In the genomic region with DNA sequence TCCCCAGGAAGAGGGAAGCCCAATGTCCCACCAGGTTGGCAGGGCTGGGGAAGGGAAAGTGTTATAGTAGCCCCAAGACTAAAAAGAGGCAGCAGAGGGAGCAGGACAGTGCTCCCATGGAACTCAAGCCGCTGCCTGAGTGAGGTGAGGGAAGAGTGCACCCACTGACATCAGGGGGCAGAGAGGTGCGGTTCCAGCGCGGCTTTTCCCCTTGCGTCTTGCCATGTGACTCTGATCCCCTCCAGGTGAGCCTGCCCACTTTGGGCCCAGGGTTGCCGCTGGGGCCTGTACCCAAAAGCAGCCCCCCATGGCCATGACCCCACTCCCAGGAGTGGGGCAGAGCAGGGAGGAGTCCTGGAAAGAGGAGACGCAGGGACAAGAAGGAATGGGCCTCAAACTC, we compare ENCODE assay signal across 8 cellular contexts.
DNase-seq lines count a peak whose midpoint lies in the region; ATAC-seq, FAIRE-seq and TF ChIP-seq lines count a peak whose summit lies in the region.
"Not testable (repeated sequence)": the region's sequence is repeated elsewhere in the genome, so short reads cannot be mapped to it uniquely, and the experiment has no call there.

No MANE protein-coding gene starts in this region.

- TF ChIP-seq CTCF in A549 (IDR thresholded peaks at IDR 0.05); PC-9 (conservative IDR thresholded peaks at IDR 0.05); spleen (IDR thresholded peaks at IDR 0.05 in 8 of 11, conservative IDR thresholded peaks at IDR 0.05 in 3 of 11): not testable (repeated sequence)

- not testable (repeated sequence) for H3K4me1 ChIP-seq in A549; GM23248 (ENCODE audit: insufficient read depth); PC-9 (replicated peaks; ENCODE audit: insufficient read depth); ectodermal cell (ENCODE audit: control insufficient read depth, insufficient read depth, low read length); iPS-15b (ENCODE audit: control insufficient read depth, insufficient read depth, low read length)
- peaks cover 0 to 32% (median 18%) of the 10 kb centered on the region in 6 donors for H3K4me1 ChIP-seq in spleen

- not testable (repeated sequence) for TF ChIP-seq POLR2A in A549 (IDR thresholded peaks at IDR 0.05; ENCODE audit: low read length); spleen (IDR thresholded peaks at IDR 0.05)

- H3K4me3 Mint-ChIP-seq in activated T-helper 17 cell treated with anti-CD3 and anti-CD28 coated beads, Interleukin-2, amount 50 U/mL, for 72 hours = peak overlapping the region; percentile 91
- peak overlapping the region; percentile 89 for H3K4me3 Mint-ChIP-seq in natural killer cell treated with Interleukin-12 subunit alpha and Interleukin-12 subunit beta and Interleukin-15 and Interleukin-18, amount 100 ng/mL, for 72 hours

- H3K9me2 ChIP-seq in GM23248 (ENCODE audit: insufficient read depth); PC-9 (ENCODE audit: insufficient read depth): not testable (repeated sequence)

- not testable (repeated sequence) for DNase-seq in A549 (ENCODE audit: low read depth in 1 of 2, low spot score in 1 of 2); GM23248; PC-9; natural killer cell treated with Interleukin-12 subunit alpha and Interleukin-12 subunit beta and Interleukin-15 and Interleukin-18, amount 100 ng/mL, for 72 hours (ENCODE audit: low spot score)
- DNase-seq in spleen = peak; percentile 82

- H3K4me3 ChIP-seq in A549 (peak overlapping the region; percentile 65), GM23248 (peak overlapping the region; percentile 74), PC-9 (peak overlapping the region; percentile 82), ectodermal cell (ENCODE audit: insufficient read depth, low read depth, low read length) (peak overlapping the region; percentile 71), iPS-15b (ENCODE audit: low read depth, low read length) (peak overlapping the region; percentile 97), spleen (peak overlapping the region in 6 of 8 donors; percentile 44 to 90 (median 66))

- peaks cover 12% of the 10 kb centered on the region for H3K36me3 Mint-ChIP-seq in activated T-helper 17 cell treated with anti-CD3 and anti-CD28 coated beads, Interleukin-2, amount 50 U/mL, for 72 hours (ENCODE audit: low read depth)
- not testable (repeated sequence) for H3K36me3 Mint-ChIP-seq in natural killer cell treated with Interleukin-12 subunit alpha and Interleukin-12 subunit beta and Interleukin-15 and Interleukin-18, amount 100 ng/mL, for 72 hours

- H3K27me3 Mint-ChIP-seq in activated T-helper 17 cell treated with anti-CD3 and anti-CD28 coated beads, Interleukin-2, amount 50 U/mL, for 72 hours; natural killer cell treated with Interleukin-12 subunit alpha and Interleukin-12 subunit beta and Interleukin-15 and Interleukin-18, amount 100 ng/mL, for 72 hours: not testable (repeated sequence)

- peak overlapping the region; percentile 77 for H2AFZ ChIP-seq in GM23248
- not testable (repeated sequence) for H2AFZ ChIP-seq in PC-9

- peak overlapping the region; percentile 95 for H3K27ac Mint-ChIP-seq in activated T-helper 17 cell treated with anti-CD3 and anti-CD28 coated beads, Interleukin-2, amount 50 U/mL, for 72 hours
- H3K27ac Mint-ChIP-seq in natural killer cell treated with Interleukin-12 subunit alpha and Interleukin-12 subunit beta and Interleukin-15 and Interleukin-18, amount 100 ng/mL, for 72 hours = peak overlapping the region; percentile 94 to 95

- not testable (repeated sequence) for H4K20me1 ChIP-seq in GM23248 (ENCODE audit: insufficient read depth); PC-9 (ENCODE audit: insufficient read depth)

- not testable (repeated sequence) for FAIRE-seq in A549 (lab: Jason Lieb, UNC)

- BruUV-seq in PC-9 (replicated peaks; lab: Mats Ljungman, UMichigan) = not testable (repeated sequence)

- H3K9me3 ChIP-seq in A549; GM23248 (ENCODE audit: low read depth); PC-9 (ENCODE audit: insufficient read depth, low read depth); ectodermal cell (ENCODE audit: control insufficient read depth, low read length); iPS-15b (ENCODE audit: control insufficient read depth, insufficient read depth, low read length); spleen: not testable (repeated sequence)

- not testable (repeated sequence) for TF ChIP-seq RAD21 in A549 (conservative IDR thresholded peaks at IDR 0.05 in 1 of 2, IDR thresholded peaks at IDR 0.05 in 1 of 2)

- ATAC-seq in A549; activated T-helper 17 cell treated with anti-CD3 and anti-CD28 coated beads, Interleukin-2, amount 50 U/mL, for 72 hours (replicated peaks); natural killer cell treated with Interleukin-12 subunit alpha and Interleukin-12 subunit beta and Interleukin-15 and Interleukin-18, amount 100 ng/mL, for 72 hours: not testable (repeated sequence)

- WGBS in A549 (ENCODE audit: missing lambda C conversion rate) = 93% methylated on average over 7 of the region's 7 CpGs
- WGBS in GM23248 (ENCODE audit: low coverage in 1 of 2, low lambda C conversion rate in 2 of 2, missing lambda C conversion rate in 2 of 2), 2 experiments = 85 to 91% methylated on average over 7 of the region's 7 CpGs
- WGBS in ectodermal cell, 2 experiments = 90 to 94% methylated on average over 7 of the region's 7 CpGs
- WGBS in spleen, 5 donors = 91 to 98% (median 96%) methylated on average over 6 to 7 of the region's 7 CpGs

- not testable (repeated sequence) for H3K79me2 ChIP-seq in GM23248 (ENCODE audit: insufficient read depth); PC-9 (ENCODE audit: low read depth)

- not testable (repeated sequence) for H3K4me1 Mint-ChIP-seq in activated T-helper 17 cell treated with anti-CD3 and anti-CD28 coated beads, Interleukin-2, amount 50 U/mL, for 72 hours; natural killer cell treated with Interleukin-12 subunit alpha and Interleukin-12 subunit beta and Interleukin-15 and Interleukin-18, amount 100 ng/mL, for 72 hours (ENCODE audit: low read depth in 2 of 2)

- H3K36me3 ChIP-seq in GM23248 (ENCODE audit: low read depth); PC-9 (ENCODE audit: low read depth); ectodermal cell (ENCODE audit: control insufficient read depth, insufficient read depth, low read length); iPS-15b (ENCODE audit: control insufficient read depth, insufficient read depth, low read length); spleen: not testable (repeated sequence)

- intact Hi-C loops in PC-9 (cut with micrococcal nuclease; ENCODE audit: unreplicated experiment) = loop anchor here (10.0 kb wide), 1 partner anchor 348 kb away; no protein-coding TSS in a partner anchor
- intact Hi-C loops in spleen (cut with DNase I; ENCODE audit: low total_unique reads) = not testable (repeated sequence)

- CTCF ChIA-PET in A549 (lab: Yijun Ruan, JAX); PC-9 (lab: Charles Lee): not testable (repeated sequence)

- H3F3A ChIP-seq in GM23248 (ENCODE audit: insufficient read depth); PC-9 (ENCODE audit: insufficient read depth, low read depth): not testable (repeated sequence)

- H3K27ac ChIP-seq in A549 (peak overlapping the region; percentile 89 to 90), GM23248 (peak overlapping the region; percentile 83), spleen (peak overlapping the region in 4 of 8 donors; percentile 92 to 97 (median 96))
- not testable (repeated sequence) for H3K27ac ChIP-seq in PC-9; ectodermal cell (ENCODE audit: insufficient read depth, low read depth, low read length, poor library complexity, severe bottlenecking)

- in situ Hi-C loops in GM23248 (cut with MboI) = not testable (repeated sequence)

- POLR2A ChIA-PET in A549 (lab: Yijun Ruan, JAX) = interaction anchor here (1.7 kb wide), 1 partner anchor 253 kb away, joined by 4 read pairs; no protein-coding TSS in a partner anchor
- POLR2A ChIA-PET in PC-9 (lab: Charles Lee; ENCODE audit: unreplicated experiment) = interaction anchor here (0.6 kb wide), 1 partner anchor 511 kb away, joined by 4 read pairs; no protein-coding TSS in a partner anchor

- H3K4me2 ChIP-seq in A549 (peak overlapping the region; percentile 93), GM23248 (ENCODE audit: unreplicated experiment) (peak overlapping the region; percentile 79), PC-9 (peak overlapping the region; percentile 81)

- H3K9ac ChIP-seq in GM23248 = peak overlapping the region; percentile 90; the same call in 1 of the 2 replicates
- peak overlapping the region; percentile 86 for H3K9ac ChIP-seq in iPS-15b (ENCODE audit: low read depth, low read length)

- not testable (repeated sequence) for TF ChIP-seq EP300 in A549 (IDR thresholded peaks at IDR 0.05)

- not testable (repeated sequence) for H3K9me3 Mint-ChIP-seq in activated T-helper 17 cell treated with anti-CD3 and anti-CD28 coated beads, Interleukin-2, amount 50 U/mL, for 72 hours; natural killer cell treated with Interleukin-12 subunit alpha and Interleukin-12 subunit beta and Interleukin-15 and Interleukin-18, amount 100 ng/mL, for 72 hours

- not testable (repeated sequence) for H3K27me3 ChIP-seq in GM23248 (replicated peaks; ENCODE audit: insufficient read depth); PC-9 (ENCODE audit: insufficient read depth, low read depth); ectodermal cell (ENCODE audit: control insufficient read depth, insufficient read depth, low read length, poor library complexity, severe bottlenecking); iPS-15b (ENCODE audit: control insufficient read depth, insufficient read depth, low read length); spleen (replicated peaks in 1 of 7)
